In the genomic region with DNA sequence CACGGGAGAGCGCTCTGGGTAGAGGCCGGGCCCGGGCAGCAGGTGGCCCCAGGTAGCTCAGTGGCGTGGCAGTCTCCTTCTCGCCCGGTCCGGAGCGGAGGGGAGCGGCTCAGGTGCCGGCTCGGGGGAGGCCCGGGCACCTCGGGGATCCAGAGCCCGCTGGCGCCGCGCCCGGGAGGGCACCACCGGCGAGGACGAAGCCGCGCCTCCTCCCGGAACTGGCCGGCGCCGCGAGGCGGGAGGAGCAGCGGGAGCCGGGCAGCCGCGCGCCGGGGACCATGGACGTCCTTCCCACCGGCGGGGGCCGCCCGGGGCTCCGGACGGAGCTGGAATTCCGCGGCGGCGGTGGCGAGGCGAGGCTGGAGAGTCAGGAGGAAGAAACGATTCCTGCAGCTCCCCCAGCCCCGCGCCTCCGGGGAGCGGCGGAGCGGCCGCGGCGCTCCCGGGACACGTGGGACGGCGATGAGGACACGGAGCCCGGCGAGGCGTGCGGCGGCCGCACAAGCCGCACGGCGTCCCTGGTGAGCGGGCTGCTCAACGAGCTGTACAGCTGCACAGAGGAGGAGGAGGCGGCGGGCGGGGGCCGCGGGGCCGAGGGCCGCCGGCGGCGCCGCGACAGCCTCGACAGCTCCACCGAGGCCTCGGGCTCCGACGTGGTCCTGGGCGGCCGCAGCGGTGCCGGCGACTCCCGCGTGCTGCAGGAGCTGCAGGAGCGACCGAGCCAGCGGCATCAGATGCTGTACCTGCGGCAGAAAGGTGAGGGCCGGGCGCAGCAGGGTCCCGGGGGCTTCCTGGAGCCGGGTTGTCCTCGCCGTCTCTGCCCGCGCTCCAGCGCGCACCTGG, we compare ENCODE assay signal across 8 cellular contexts. TPM values are rescaled to one million over a fixed set of nuclear protein-coding genes. Genes with fewer than 3 reads are reported as not detected.
DNase-seq lines count a peak whose midpoint lies in the region; ATAC-seq, FAIRE-seq and TF ChIP-seq lines count a peak whose summit lies in the region.

No MANE protein-coding gene starts in this region.

- H3K9me2 ChIP-seq in DOHH2 (replicated peaks; ENCODE audit: control insufficient read depth, low read length) (no peaks in the 10 kb centered on the region), OCI-LY1 (ENCODE audit: low read depth, low read length) (no peaks in the 10 kb centered on the region)

- no peak for TF ChIP-seq CTCF in DOHH2 (IDR thresholded peaks at IDR 0.05; ENCODE audit: low read depth, low read length, poor library complexity, severe bottlenecking)
- no peak for TF ChIP-seq CTCF in OCI-LY1 (IDR thresholded peaks at IDR 0.05; ENCODE audit: low read length)
- TF ChIP-seq CTCF in brain (conservative IDR thresholded peaks at IDR 0.05) = no peak
- peak; percentile 7 for TF ChIP-seq CTCF in kidney (IDR thresholded peaks at IDR 0.05; ENCODE audit: borderline replicate concordance, extremely low read depth, insufficient read depth)

- H3K9me3 ChIP-seq in DOHH2 (ENCODE audit: control insufficient read depth, insufficient read depth, low read length) = no peaks in the 10 kb centered on the region
- H3K9me3 ChIP-seq in OCI-LY1 (ENCODE audit: low read length) = no peaks in the 10 kb centered on the region
- H3K9me3 ChIP-seq in kidney (ENCODE audit: control insufficient read depth in 1 of 2, low read length in 2 of 2) = peaks cover 0 to 4% of the 10 kb centered on the region in 2 donors

- DNase-seq in kidney = peak; percentile 89
- peak; percentile 6 for DNase-seq in stimulated activated CD4-positive, alpha-beta T cell treated with anti-CD3 and anti-CD28 coated beads, Interleukin-1b, Interleukin-23, amount 100 ng/mL, for 48 hours

- peaks cover 26% of the 10 kb centered on the region for H3K4me1 Mint-ChIP-seq in brain

- H3K27me3 ChIP-seq in DOHH2 (ENCODE audit: control insufficient read depth, low read length) (peaks cover 63% of the 10 kb centered on the region), OCI-LY1 (ENCODE audit: insufficient read depth, low read length) (peaks cover 3% of the 10 kb centered on the region)

- H3K79me2 ChIP-seq in DOHH2 (ENCODE audit: control insufficient read depth, low read length) (no peaks in the 10 kb centered on the region), OCI-LY1 (ENCODE audit: insufficient read depth, low read length) (no peaks in the 10 kb centered on the region)

- FAIRE-seq in kidney (lab: Jason Lieb, UNC) = no peak

- H3K4me3 ChIP-seq in DOHH2 (ENCODE audit: low read length) = peak overlapping the region; percentile 55
- peak overlapping the region; percentile 57 for H3K4me3 ChIP-seq in OCI-LY1 (ENCODE audit: low read depth, low read length, poor library complexity, severe bottlenecking)
- H3K4me3 ChIP-seq in kidney (ENCODE audit: low read length in 2 of 2) = peak overlapping the region; percentile 65 to 67

- H3F3A ChIP-seq in DOHH2 (ENCODE audit: control insufficient read depth, insufficient read depth) (peaks cover 8% of the 10 kb centered on the region; the same call in 1 of the 2 replicates), OCI-LY1 (ENCODE audit: insufficient read depth, low read length) (no peaks in the 10 kb centered on the region; the same call in 1 of the 2 replicates)

- H3K4me1 ChIP-seq in DOHH2 (ENCODE audit: control insufficient read depth, low read length) (peaks cover 23% of the 10 kb centered on the region), OCI-LY1 (ENCODE audit: insufficient read depth, low read length, severe bottlenecking) (peaks cover 18% of the 10 kb centered on the region), kidney (ENCODE audit: control insufficient read depth in 1 of 2, insufficient read depth in 1 of 2, low read depth in 1 of 2, low read length in 2 of 2) (peaks cover 11 to 13% of the 10 kb centered on the region in 2 donors)

- H3K27ac ChIP-seq in DOHH2 (ENCODE audit: low read depth, low read length) (no peak overlapping the region), OCI-LY1 (ENCODE audit: low read depth, low read length, poor library complexity, severe bottlenecking) (no peak overlapping the region), kidney (ENCODE audit: low read depth in 2 of 2, low read length in 2 of 2) (peak overlapping the region; percentile 75 to 86)

- H3K36me3 Mint-ChIP-seq in brain = peaks cover 5% of the 10 kb centered on the region

- H3K9me3 Mint-ChIP-seq in brain = peaks cover 21 to 30% (median 28%) of the 10 kb centered on the region in 5 experiments

- H3K4me2 ChIP-seq in DOHH2 (ENCODE audit: low read length) (peak overlapping the region; percentile 63), OCI-LY1 (ENCODE audit: low read length) (peak overlapping the region; percentile 70)

- intact Hi-C loops in kidney (cut with DNase I) = no loop called here

- H3K36me3 ChIP-seq in DOHH2 (ENCODE audit: control insufficient read depth, low read length) = no peaks in the 10 kb centered on the region
- no peaks in the 10 kb centered on the region; the same call in 1 of the 2 replicates for H3K36me3 ChIP-seq in OCI-LY1 (ENCODE audit: insufficient read depth, low read length)
- H3K36me3 ChIP-seq in kidney (ENCODE audit: control insufficient read depth in 1 of 2, insufficient read depth in 2 of 2, low read length in 2 of 2) = no peaks in the 10 kb centered on the region

- peak; percentile 43 for ATAC-seq in HG02588 (IDR thresholded peaks at IDR 0.05; ENCODE audit: unreplicated experiment)
- ATAC-seq in GM21367 (IDR thresholded peaks at IDR 0.05; ENCODE audit: unreplicated experiment) = no peak
- ATAC-seq in HG03565 (IDR thresholded peaks at IDR 0.05; ENCODE audit: unreplicated experiment) = no peak

- peak overlapping the region in 2 of 5 experiments; percentile 42 for H3K27ac Mint-ChIP-seq in brain

- H3K27me3 Mint-ChIP-seq in brain = peaks cover 71% of the 10 kb centered on the region

- no peak overlapping the region for H3K9ac ChIP-seq in OCI-LY1 (ENCODE audit: low read length)
- peak overlapping the region; percentile 63 to 68 for H3K9ac ChIP-seq in kidney (ENCODE audit: low read length in 2 of 2)

- no peak overlapping the region for H2AFZ ChIP-seq in OCI-LY1 (ENCODE audit: low read length)

- H4K20me1 ChIP-seq in DOHH2 (ENCODE audit: control insufficient read depth, insufficient read depth, low read depth, low read length) = no peaks in the 10 kb centered on the region
- no peaks in the 10 kb centered on the region for H4K20me1 ChIP-seq in OCI-LY1 (ENCODE audit: insufficient read depth, low read length)

- H3K4me3 Mint-ChIP-seq in brain = peak overlapping the region; percentile 79 to 90 (median 85)

RNA-seq across cellular contexts. Expression of a gene that starts 21.5 kb away (rescaled TPM):
- polyA plus RNA-seq in brain (ENCODE audit: insufficient read depth, low read depth, low replicate concordance) = 79.2 TPM
- 215 TPM for total RNA-seq in kidney
- 108 TPM for polyA plus RNA-seq in kidney (ENCODE audit: insufficient read depth, low read depth, low replicate concordance)

RNA-seq across cellular contexts. Expression of a gene that starts 43.7 kb away (rescaled TPM):
- polyA plus RNA-seq in brain (ENCODE audit: insufficient read depth, low read depth, low replicate concordance) (12.0 TPM), kidney (ENCODE audit: insufficient read depth, low read depth, low replicate concordance) (4.2 TPM)
- total RNA-seq in kidney = 8.7 TPM

Comparison
In these comparisons a context has a peak if more than half of its experiments do, and no peak if none do; other contexts are left out.
1. H3K27ac ChIP-seq: peak in kidney (2 of 2); none in DOHH2 (single experiment) and OCI-LY1 (single experiment).
2. Peak in every context shown above with its lines, with median percentiles within 50 percentile points of each other: H3K4me3 ChIP-seq.